ENCODE assay signal across 13 cellular contexts in genomic region chr5:115472601-115473000, GRCh38.
DNase-seq lines count a peak whose midpoint lies in the region; ATAC-seq and TF ChIP-seq lines count a peak whose summit lies in the region.
"Had no signal": no experiment of that assay in that cellular context is flagged by ENCODE, and none has a peak within 500 bp of the region (broad histone marks: within the 10 kb centered on the region; RNA-seq: fewer than 3 reads in every experiment).

No MANE protein-coding gene starts in this region.

- H3K4me1 Mint-ChIP-seq in dendritic cell treated with granulocyte-macrophage colony-stimulating factor and Interleukin-4, amounts not matched to agents 40 ng/mL and 50 ng/mL, for 4 days (ENCODE audit: low read depth) = peaks cover 57% of the 10 kb centered on the region
- no peaks in the 10 kb centered on the region for H3K4me1 Mint-ChIP-seq in neural progenitor cell
- no peaks in the 10 kb centered on the region for H3K4me1 Mint-ChIP-seq in immature natural killer cell
- H3K4me1 Mint-ChIP-seq: activated CD4-positive, alpha-beta T cell treated with anti-CD3 and anti-CD28 coated beads for 36 hours; naive B cell had no signal

- H3K27me3 Mint-ChIP-seq in dendritic cell treated with granulocyte-macrophage colony-stimulating factor and Interleukin-4, amounts not matched to agents 40 ng/mL and 50 ng/mL, for 4 days = peaks cover 1% of the 10 kb centered on the region
- H3K27me3 Mint-ChIP-seq in neural progenitor cell (ENCODE audit: insufficient read depth, low read depth) (peaks cover 4% of the 10 kb centered on the region), immature natural killer cell (ENCODE audit: low read depth in 3 of 3) (peaks cover 2 to 8% (median 3%) of the 10 kb centered on the region in 3 donors)

- H3K27me3 ChIP-seq in neural progenitor cell = no peaks in the 10 kb centered on the region

- no peaks in the 10 kb centered on the region for H3F3A ChIP-seq in neural progenitor cell (ENCODE audit: low read depth)

- H3K9me3 Mint-ChIP-seq in dendritic cell treated with granulocyte-macrophage colony-stimulating factor and Interleukin-4, amounts not matched to agents 40 ng/mL and 50 ng/mL, for 4 days = peaks cover 7% of the 10 kb centered on the region
- H3K9me3 Mint-ChIP-seq in neural progenitor cell (no peaks in the 10 kb centered on the region), immature natural killer cell (peaks cover 0 to 5% (median 2%) of the 10 kb centered on the region in 6 donors)

- H3K4me1 ChIP-seq in neural progenitor cell = no peaks in the 10 kb centered on the region

- no peak overlapping the region for H3K4me2 ChIP-seq in neural progenitor cell

- H3K4me3 ChIP-seq in neural progenitor cell = no peak overlapping the region

- no peaks in the 10 kb centered on the region for H3K9me3 ChIP-seq in neural progenitor cell (ENCODE audit: low read depth)

- H4K20me1 ChIP-seq in neural progenitor cell (ENCODE audit: low read depth) = no peaks in the 10 kb centered on the region

- H3K79me2 ChIP-seq in neural progenitor cell (ENCODE audit: low read depth) = no peaks in the 10 kb centered on the region

- intact Hi-C loops in dendritic cell treated with granulocyte-macrophage colony-stimulating factor and Interleukin-4, amounts not matched to agents 40 ng/mL and 50 ng/mL, for 4 days (cut with micrococcal nuclease) = no loop called here

- H2AFZ ChIP-seq in neural progenitor cell (replicated peaks) = peak overlapping the region; percentile 44

- no peak for TF ChIP-seq CTCF in neural progenitor cell (IDR thresholded peaks at IDR 0.05)

- in situ Hi-C loops in G401 (cut with HindIII; ENCODE audit: low sequenced_read_pairs) = no loop called here

- H3K4me3 Mint-ChIP-seq in dendritic cell treated with granulocyte-macrophage colony-stimulating factor and Interleukin-4, amounts not matched to agents 40 ng/mL and 50 ng/mL, for 4 days = no peak overlapping the region
- H3K4me3 Mint-ChIP-seq in neural progenitor cell = no peak overlapping the region
- no peak overlapping the region for H3K4me3 Mint-ChIP-seq in immature natural killer cell
- H3K4me3 Mint-ChIP-seq: activated CD4-positive, alpha-beta T cell treated with anti-CD3 and anti-CD28 coated beads for 36 hours; naive B cell had no signal

- peak overlapping the region; percentile 83 for H3K27ac Mint-ChIP-seq in dendritic cell treated with granulocyte-macrophage colony-stimulating factor and Interleukin-4, amounts not matched to agents 40 ng/mL and 50 ng/mL, for 4 days
- H3K27ac Mint-ChIP-seq in neural progenitor cell (peak overlapping the region; percentile 47), immature natural killer cell (no peak overlapping the region)
- H3K27ac Mint-ChIP-seq: activated CD4-positive, alpha-beta T cell treated with anti-CD3 and anti-CD28 coated beads for 36 hours had no signal

- H3K36me3 Mint-ChIP-seq in dendritic cell treated with granulocyte-macrophage colony-stimulating factor and Interleukin-4, amounts not matched to agents 40 ng/mL and 50 ng/mL, for 4 days (ENCODE audit: low read depth) = peaks cover 6% of the 10 kb centered on the region
- H3K36me3 Mint-ChIP-seq in neural progenitor cell (no peaks in the 10 kb centered on the region), immature natural killer cell (no peaks in the 10 kb centered on the region)
- H3K36me3 Mint-ChIP-seq: naive B cell had no signal

- no peaks in the 10 kb centered on the region for H3K36me3 ChIP-seq in neural progenitor cell

- no peak overlapping the region for H3K9ac ChIP-seq in neural progenitor cell

- no peak overlapping the region for H3K27ac ChIP-seq in neural progenitor cell
- H3K27ac ChIP-seq: C4-2B had no signal

- no peak for ATAC-seq in HG02610 (IDR thresholded peaks at IDR 0.05; ENCODE audit: unreplicated experiment)
- ATAC-seq in HG03280 (IDR thresholded peaks at IDR 0.05; ENCODE audit: unreplicated experiment) = no peak
- ATAC-seq: activated CD4-positive, alpha-beta T cell treated with anti-CD3 and anti-CD28 coated beads for 36 hours had no signal

- peak; percentile 89 for DNase-seq in G401 (ENCODE audit: low spot score)
- DNase-seq in NCI-H146 treated with DMSO at 0.1 percent for 48 hours (lab: John Stamatoyannopoulos, UW; ENCODE audit: unreplicated experiment) = peak; percentile 63
- no peak for DNase-seq in neural progenitor cell (ENCODE audit: low spot score)
- no peak for DNase-seq in AG20443 (ENCODE audit: low spot score)
- DNase-seq in immature natural killer cell = no peak
- DNase-seq: activated CD4-positive, alpha-beta T cell treated with anti-CD3 and anti-CD28 coated beads for 36 hours; foreskin melanocyte; naive B cell; NCI-H748 treated with DMSO at 0.1 percent for 48 hours had no signal

Comparison
In these comparisons a context has a peak if more than half of its experiments do, and no peak if none do; other contexts are left out.
1. DNase-seq: peak in G401 (single experiment) and NCI-H146 treated with DMSO at 0.1 percent for 48 hours (single experiment); none in neural progenitor cell (single experiment), AG20443 (single experiment) and immature natural killer cell (0 of 3).
2. H3K27ac Mint-ChIP-seq: peak in dendritic cell treated with granulocyte-macrophage colony-stimulating factor and Interleukin-4, amounts not matched to agents 40 ng/mL and 50 ng/mL, for 4 days (single experiment) and neural progenitor cell (single experiment); none in immature natural killer cell (0 of 6).